In the genomic region with DNA sequence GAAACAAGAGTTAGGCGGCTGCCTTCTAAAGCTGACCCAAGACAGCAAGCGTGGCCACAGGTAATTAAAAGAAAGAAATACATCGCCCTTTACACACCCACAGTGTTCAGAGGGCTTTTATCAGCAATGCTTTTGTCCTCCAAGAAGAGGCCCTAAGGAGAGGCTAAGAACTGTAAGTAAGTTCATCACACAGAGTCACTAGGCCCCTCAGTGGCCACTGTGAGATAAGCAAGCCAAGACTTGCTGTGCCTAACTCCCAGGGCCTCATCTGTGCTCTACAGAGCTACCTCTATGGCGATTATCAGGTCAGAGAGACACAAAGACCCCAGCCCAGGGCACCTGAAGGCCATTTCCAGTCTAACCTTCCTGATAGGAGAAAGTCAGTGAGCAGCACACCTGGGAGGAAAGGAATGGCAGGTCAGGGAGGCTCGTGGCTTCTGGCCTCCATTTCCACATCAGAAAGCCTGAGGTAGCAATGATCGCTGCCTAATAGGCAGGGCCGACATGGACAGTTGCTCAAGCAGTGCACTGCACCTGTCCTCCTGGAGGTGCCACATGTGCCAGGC, we compare ENCODE assay signal across 13 cellular contexts.
DNase-seq lines count a peak whose midpoint lies in the region; ATAC-seq and TF ChIP-seq lines count a peak whose summit lies in the region.
"Had no signal": no experiment of that assay in that cellular context is flagged by ENCODE, and none has a peak within 500 bp of the region (broad histone marks: within the 10 kb centered on the region; RNA-seq: fewer than 3 reads in every experiment).

No MANE protein-coding gene starts in this region.

- no peaks in the 10 kb centered on the region for H3K9me3 Mint-ChIP-seq in HFFc6
- H3K9me3 Mint-ChIP-seq in brain, result peaks cover 0 to 7% (median 0%) of the 10 kb centered on the region in 5 experiments

- H3K36me3 Mint-ChIP-seq in HFFc6 (ENCODE audit: low read depth), result peaks cover 4% of the 10 kb centered on the region; the same call in 1 of the 2 replicates
- H3K36me3 Mint-ChIP-seq in brain, result no peaks in the 10 kb centered on the region
- H3K36me3 Mint-ChIP-seq: CD4-positive, alpha-beta memory T cell had no signal

- DNase-seq in AG08396 (ENCODE audit: low spot score), result peak; percentile 20
- peak; percentile 12 for DNase-seq in HFFc6
- peak; percentile 75 for DNase-seq in islet precursor cell
- no peak for DNase-seq in Peyer's patch
- DNase-seq in NCI-H1694 treated with DMSO at 0.1 percent for 48 hours (lab: John Stamatoyannopoulos, UW), result no peak
- no peak for DNase-seq in NOMO-1 treated with dmso at 0.1 percent for 144 hours (lab: John Stamatoyannopoulos, UW; ENCODE audit: unreplicated experiment)
- DNase-seq: CD4-positive, alpha-beta memory T cell; left cardiac atrium; NCI-H1048; stimulated activated CD4-positive, alpha-beta T cell treated with anti-CD3 and anti-CD28 coated beads, Interleukin-4, amount 100 ng/mL, for 1 hour had no signal

- no peak overlapping the region for H3K27ac Mint-ChIP-seq in HFFc6
- H3K27ac Mint-ChIP-seq in brain, result peak overlapping the region in 2 of 5 experiments; percentile 48 to 70
- H3K27ac Mint-ChIP-seq: CD4-positive, alpha-beta memory T cell had no signal

- no peak overlapping the region for H3K27ac ChIP-seq in Peyer's patch

- TF ChIP-seq CTCF in HFFc6 (IDR thresholded peaks at IDR 0.05) (peak; percentile 60), brain (conservative IDR thresholded peaks at IDR 0.05) (peak; percentile 16 to 41), Peyer's patch (IDR thresholded peaks at IDR 0.05) (no peak)

- H3K4me1 Mint-ChIP-seq in HFFc6 (ENCODE audit: low read depth) (peaks cover 21% of the 10 kb centered on the region), brain (peaks cover 8% of the 10 kb centered on the region)

- TF ChIP-seq POLR2A in Peyer's patch (IDR thresholded peaks at IDR 0.05), result no peak

- H3K4me3 Mint-ChIP-seq in HFFc6, result no peak overlapping the region
- H3K4me3 Mint-ChIP-seq in brain, result no peak overlapping the region
- H3K4me3 Mint-ChIP-seq: CD4-positive, alpha-beta memory T cell had no signal

- no peaks in the 10 kb centered on the region for H3K4me1 ChIP-seq in Peyer's patch

- no peak overlapping the region for H3K4me3 ChIP-seq in Peyer's patch
- H3K4me3 ChIP-seq: GM12878 had no signal

- no peaks in the 10 kb centered on the region for H3K36me3 ChIP-seq in Peyer's patch

- no peaks in the 10 kb centered on the region for H3K9me3 ChIP-seq in Peyer's patch

- no peak for ATAC-seq in GM21360 (IDR thresholded peaks at IDR 0.05; ENCODE audit: unreplicated experiment)
- ATAC-seq: GM12878 had no signal

- H3K27me3 Mint-ChIP-seq in HFFc6 (ENCODE audit: insufficient read depth) (peaks cover 4% of the 10 kb centered on the region), brain (peaks cover 13% of the 10 kb centered on the region)

- H3K27me3 ChIP-seq in Peyer's patch, result no peaks in the 10 kb centered on the region

Comparison
In these comparisons a context has a peak if more than half of its experiments do, and no peak if none do; other contexts are left out.
1. DNase-seq: peak in AG08396 (single experiment), HFFc6 (single experiment) and islet precursor cell (single experiment); none in Peyer's patch (0 of 3), NCI-H1694 treated with DMSO at 0.1 percent for 48 hours (single experiment) and NOMO-1 treated with dmso at 0.1 percent for 144 hours (single experiment).
2. CTCF ChIP-seq: peak in HFFc6 (single experiment) and brain (2 of 2); none in Peyer's patch (0 of 6).